In genomic region chr10:124461642-124462347, GRCh38 we compare ENCODE assay signal across 8 cellular contexts. TPM values are rescaled to one million over a fixed set of nuclear protein-coding genes. Genes with fewer than 3 reads are reported as not detected.
DNase-seq lines count a peak whose midpoint lies in the region; ATAC-seq and TF ChIP-seq lines count a peak whose summit lies in the region.

Gene LHPP, plus strand, starts transcription at chr10:124461823. Its CDS starts 40 bp downstream, at chr10:124461863.

- H3K27me3 Mint-ChIP-seq in activated T-helper 17 cell treated with anti-CD3 and anti-CD28 coated beads, Interleukin-2, amount 50 U/mL, for 72 hours: peaks cover 6% of the 10 kb centered on the region
- peaks cover 20% of the 10 kb centered on the region for H3K27me3 Mint-ChIP-seq in nephron (ENCODE audit: low read depth)

- TF ChIP-seq CTCF in nephron (IDR thresholded peaks at IDR 0.05; ENCODE audit: unreplicated experiment in 3 of 3): peak; percentile 38 to 57 (median 39)

- peak; percentile 98 for ATAC-seq in GM21390 (IDR thresholded peaks at IDR 0.05; ENCODE audit: unreplicated experiment)
- ATAC-seq in activated T-helper 17 cell treated with anti-CD3 and anti-CD28 coated beads, Interleukin-2, amount 50 U/mL, for 72 hours (replicated peaks): peak; percentile 99

- H3K4me3 Mint-ChIP-seq in activated T-helper 17 cell treated with anti-CD3 and anti-CD28 coated beads, Interleukin-2, amount 50 U/mL, for 72 hours: peak within 1 kb of the TSS; percentile 78
- peak within 1 kb of the TSS; percentile 89 to 95 (median 93) for H3K4me3 Mint-ChIP-seq in nephron

- peak within 1 kb of the TSS; percentile 82 for H3K27ac Mint-ChIP-seq in activated T-helper 17 cell treated with anti-CD3 and anti-CD28 coated beads, Interleukin-2, amount 50 U/mL, for 72 hours
- H3K27ac Mint-ChIP-seq in nephron: peak within 1 kb of the TSS in 2 of 3 experiments; percentile 80 to 87

- peaks cover 4% of the 10 kb centered on the region for H3K9me3 Mint-ChIP-seq in activated T-helper 17 cell treated with anti-CD3 and anti-CD28 coated beads, Interleukin-2, amount 50 U/mL, for 72 hours
- H3K9me3 Mint-ChIP-seq in nephron: no peaks in the 10 kb centered on the region

- DNase-seq in DMS53 (lab: John Stamatoyannopoulos, UW) (peak; percentile 94), HUDEP-2 (lab: John Stamatoyannopoulos, UW; ENCODE audit: unreplicated experiment in 76 of 76) (peak in 73 of 76 experiments; percentile 15 to 83 (median 70)), RPMI7951 (ENCODE audit: low read depth) (peak; percentile 74), fibroblast of peridontal ligament (ENCODE audit: extremely low read depth) (peak; percentile 59)
- peak; percentile 80 for DNase-seq in stimulated activated naive CD4-positive, alpha-beta T cell treated with Interleukin-2 at 50 U/mL for 16 hours (lab: John Stamatoyannopoulos, UW)

- H3K4me1 Mint-ChIP-seq in activated T-helper 17 cell treated with anti-CD3 and anti-CD28 coated beads, Interleukin-2, amount 50 U/mL, for 72 hours: peaks cover 26% of the 10 kb centered on the region
- no peaks in the 10 kb centered on the region for H3K4me1 Mint-ChIP-seq in nephron

- H3K36me3 Mint-ChIP-seq in activated T-helper 17 cell treated with anti-CD3 and anti-CD28 coated beads, Interleukin-2, amount 50 U/mL, for 72 hours (ENCODE audit: low read depth): no peaks in the 10 kb centered on the region
- H3K36me3 Mint-ChIP-seq in nephron (ENCODE audit: low read depth): no peaks in the 10 kb centered on the region

RNA-seq across cellular contexts. Expression of gene LHPP, which starts in this region (rescaled TPM):
- 9.4 and 16.9 TPM in 2 replicates for total RNA-seq in RPMI7951 (2014; rRNA removed; shearing (Covaris generic))
- total RNA-seq in activated T-helper 17 cell treated with anti-CD3 and anti-CD28 coated beads, Interleukin-2, amount 50 U/mL, for 72 hours: 10 to 100 TPM in 1 of 2 donors, 1 to 10 TPM in 1; 7.4 to 10.6 TPM

Comparison
In these comparisons a context has a peak if more than half of its experiments do, and no peak if none do; other contexts are left out.
1. Peak in every context shown above with its lines: DNase-seq and ATAC-seq.